ENCODE assay signal across 27 cellular contexts in genomic region chr19:19260842-19261241, GRCh38. TPM values are rescaled to one million over a fixed set of nuclear protein-coding genes. Genes with fewer than 3 reads are reported as not detected.
DNase-seq lines count a peak whose midpoint lies in the region; ATAC-seq and TF ChIP-seq lines count a peak whose summit lies in the region.
"Had no signal": no experiment of that assay in that cellular context is flagged by ENCODE, and none has a peak within 500 bp of the region (broad histone marks: within the 10 kb centered on the region; RNA-seq: fewer than 3 reads in every experiment).

No MANE protein-coding gene starts in this region.

- TF ChIP-seq POLR2A in breast epithelium (IDR thresholded peaks at IDR 0.05): no peak

- no peak for DNase-seq in breast epithelium (ENCODE audit: low spot score in 2 of 2)
- no peak for DNase-seq in MCF 10A (ENCODE audit: unreplicated experiment)
- no peak for DNase-seq in WTC11 (ENCODE audit: low spot score)
- no peak for DNase-seq in progenitor cell of endocrine pancreas (ENCODE audit: low spot score, unreplicated experiment)
- no peak for DNase-seq in HPDE6-E6E7 (ENCODE audit: extremely low spot score)
- DNase-seq in DMS153 treated with DMSO at 0.1 percent for 48 hours (lab: John Stamatoyannopoulos, UW; ENCODE audit: unreplicated experiment): no peak
- DNase-seq in RKO (ENCODE audit: low spot score): no peak
- DNase-seq: activated CD4-positive, CD25-positive, alpha-beta regulatory T cell; CD4-positive, alpha-beta T cell; DND-41; HCEC 1CT; Karpas-422; mammary epithelial cell; NCI-H1105; NCI-H2107; NCI-H526 treated with DMSO at 0.1 percent for 48 hours; SJCRH30; stimulated activated naive CD4-positive, alpha-beta T cell; transverse colon had no signal

- TF ChIP-seq CTCF in breast epithelium (IDR thresholded peaks at IDR 0.05) (no peak), MCF 10A (IDR thresholded peaks at IDR 0.05; ENCODE audit: unreplicated experiment) (no peak), WTC11 (IDR thresholded peaks at IDR 0.05) (no peak), progenitor cell of endocrine pancreas (IDR thresholded peaks at IDR 0.05; ENCODE audit: unreplicated experiment) (no peak)

- H3K27me3 ChIP-seq in breast epithelium: peaks cover 3 to 30% of the 10 kb centered on the region in 2 donors
- H3K27me3 ChIP-seq: SJCRH30 had no signal

- intact Hi-C loops in breast epithelium (cut with DNase I; ENCODE audit: low total_unique reads) (no loop called here), MCF 10A (cut with micrococcal nuclease) (no loop called here)

- no TSS peak for BruUV-seq in MCF 10A (replicated peaks; lab: Mats Ljungman, UMichigan)

- peaks cover 6% of the 10 kb centered on the region for H3K36me3 Mint-ChIP-seq in MCF 10A (ENCODE audit: insufficient read depth, unreplicated experiment)
- 0 out of 2 replicates have a peak, but pooled peaks cover 3% of the 10 kb centered on the region for H3K36me3 Mint-ChIP-seq in WTC11
- peaks cover 6% of the 10 kb centered on the region for H3K36me3 Mint-ChIP-seq in progenitor cell of endocrine pancreas (ENCODE audit: insufficient read depth)

- ATAC-seq in WTC11: no peak

- H3K27ac ChIP-seq in breast epithelium: no peak overlapping the region
- H3K27ac ChIP-seq: esophagus muscularis mucosa, SJCRH30, transverse colon had no signal

- H3K4me1 Mint-ChIP-seq in MCF 10A (ENCODE audit: insufficient read depth, unreplicated experiment) (peaks cover 5% of the 10 kb centered on the region), WTC11 (peaks cover 22% of the 10 kb centered on the region), progenitor cell of endocrine pancreas (ENCODE audit: low read depth) (peaks cover 4% of the 10 kb centered on the region)

- CTCF ChIA-PET in MCF 10A (lab: Yijun Ruan, JAX) (interaction anchor here (0.6 kb wide), 1 partner anchor 246 kb away, joined by 3 read pairs; no protein-coding TSS in a partner anchor), WTC11 (lab: Charles Lee) (interaction anchor here (1.0 to 2.4 kb wide), 8 partner anchors 16 to 82 kb away, joined by 3 to 10 read pairs (median 5); no protein-coding TSS in a partner anchor)

- H3K9me3 Mint-ChIP-seq in MCF 10A (ENCODE audit: unreplicated experiment) (no peaks in the 10 kb centered on the region), WTC11 (no peaks in the 10 kb centered on the region), progenitor cell of endocrine pancreas (ENCODE audit: low read depth) (no peaks in the 10 kb centered on the region)
- H3K9me3 Mint-ChIP-seq: CD4-positive, alpha-beta T cell had no signal

- POLR2A ChIA-PET in MCF 10A (lab: Yijun Ruan, JAX) (no interaction called here), WTC11 (lab: Charles Lee) (no interaction called here)

- H3K4me3 Mint-ChIP-seq in MCF 10A (ENCODE audit: unreplicated experiment): no peak overlapping the region
- peak overlapping the region; percentile 68 for H3K4me3 Mint-ChIP-seq in WTC11
- peak overlapping the region; percentile 11 for H3K4me3 Mint-ChIP-seq in progenitor cell of endocrine pancreas (ENCODE audit: low read depth)
- H3K4me3 Mint-ChIP-seq: CD4-positive, alpha-beta T cell; neural crest cell had no signal

- H3K4me1 ChIP-seq in breast epithelium: no peaks in the 10 kb centered on the region
- H3K4me1 ChIP-seq: SJCRH30 had no signal

- peaks cover 36% of the 10 kb centered on the region for H3K27me3 Mint-ChIP-seq in MCF 10A (ENCODE audit: insufficient read depth, unreplicated experiment)
- H3K27me3 Mint-ChIP-seq in WTC11 (ENCODE audit: low read depth): peaks cover 53% of the 10 kb centered on the region
- peaks cover 42% of the 10 kb centered on the region for H3K27me3 Mint-ChIP-seq in progenitor cell of endocrine pancreas

- H3K9me3 ChIP-seq in breast epithelium: peaks cover 0 to 7% of the 10 kb centered on the region in 2 donors
- H3K9me3 ChIP-seq: esophagus muscularis mucosa, SJCRH30, transverse colon had no signal

- no peaks in the 10 kb centered on the region for H3K36me3 ChIP-seq in breast epithelium
- H3K36me3 ChIP-seq: esophagus muscularis mucosa, SJCRH30, transverse colon had no signal

- H3K27ac Mint-ChIP-seq in MCF 10A (ENCODE audit: low read depth, unreplicated experiment) (no peak overlapping the region), WTC11 (no peak overlapping the region), progenitor cell of endocrine pancreas (no peak overlapping the region)
- H3K27ac Mint-ChIP-seq: CD4-positive, alpha-beta T cell had no signal

- peak overlapping the region in 2 of 3 donors; percentile 50 to 64 for H3K4me3 ChIP-seq in breast epithelium
- H3K4me3 ChIP-seq in iPS-11a (ENCODE audit: low read depth, low read length): peak overlapping the region; percentile 62
- H3K4me3 ChIP-seq: SJCRH30 had no signal

TF ChIP-seq in WTC11, 78 proteins besides CTCF, POLR2A, EP300 and RAD21 (continues in another document):
- TF ChIP-seq, protein P1, sequence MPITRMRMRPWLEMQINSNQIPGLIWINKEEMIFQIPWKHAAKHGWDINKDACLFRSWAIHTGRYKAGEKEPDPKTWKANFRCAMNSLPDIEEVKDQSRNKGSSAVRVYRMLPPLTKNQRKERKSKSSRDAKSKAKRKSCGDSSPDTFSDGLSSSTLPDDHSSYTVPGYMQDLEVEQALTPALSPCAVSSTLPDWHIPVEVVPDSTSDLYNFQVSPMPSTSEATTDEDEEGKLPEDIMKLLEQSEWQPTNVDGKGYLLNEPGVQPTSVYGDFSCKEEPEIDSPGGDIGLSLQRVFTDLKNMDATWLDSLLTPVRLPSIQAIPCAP (CRISPR knock-in tag; IDR thresholded peaks at IDR 0.05): no peak
- TF ChIP-seq, protein P2, sequence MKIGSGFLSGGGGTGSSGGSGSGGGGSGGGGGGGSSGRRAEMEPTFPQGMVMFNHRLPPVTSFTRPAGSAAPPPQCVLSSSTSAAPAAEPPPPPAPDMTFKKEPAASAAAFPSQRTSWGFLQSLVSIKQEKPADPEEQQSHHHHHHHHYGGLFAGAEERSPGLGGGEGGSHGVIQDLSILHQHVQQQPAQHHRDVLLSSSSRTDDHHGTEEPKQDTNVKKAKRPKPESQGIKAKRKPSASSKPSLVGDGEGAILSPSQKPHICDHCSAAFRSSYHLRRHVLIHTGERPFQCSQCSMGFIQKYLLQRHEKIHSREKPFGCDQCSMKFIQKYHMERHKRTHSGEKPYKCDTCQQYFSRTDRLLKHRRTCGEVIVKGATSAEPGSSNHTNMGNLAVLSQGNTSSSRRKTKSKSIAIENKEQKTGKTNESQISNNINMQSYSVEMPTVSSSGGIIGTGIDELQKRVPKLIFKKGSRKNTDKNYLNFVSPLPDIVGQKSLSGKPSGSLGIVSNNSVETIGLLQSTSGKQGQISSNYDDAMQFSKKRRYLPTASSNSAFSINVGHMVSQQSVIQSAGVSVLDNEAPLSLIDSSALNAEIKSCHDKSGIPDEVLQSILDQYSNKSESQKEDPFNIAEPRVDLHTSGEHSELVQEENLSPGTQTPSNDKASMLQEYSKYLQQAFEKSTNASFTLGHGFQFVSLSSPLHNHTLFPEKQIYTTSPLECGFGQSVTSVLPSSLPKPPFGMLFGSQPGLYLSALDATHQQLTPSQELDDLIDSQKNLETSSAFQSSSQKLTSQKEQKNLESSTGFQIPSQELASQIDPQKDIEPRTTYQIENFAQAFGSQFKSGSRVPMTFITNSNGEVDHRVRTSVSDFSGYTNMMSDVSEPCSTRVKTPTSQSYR (CRISPR knock-in tag; IDR thresholded peaks at IDR 0.05): no peak
- TF ChIP-seq ZNF263 (CRISPR knock-in tag; IDR thresholded peaks at IDR 0.05; ENCODE audit: low read depth) (no peak), OVOL2 (CRISPR knock-in tag; IDR thresholded peaks at IDR 0.05; ENCODE audit: borderline replicate concordance) (no peak), ATF1 (CRISPR knock-in tag; IDR thresholded peaks at IDR 0.05) (no peak), ZMAT4 (CRISPR knock-in tag; IDR thresholded peaks at IDR 0.05) (no peak)

RNA-seq across cellular contexts. Expression of gene TM6SF2, which starts 12.3 kb away (rescaled TPM):
- under 1 TPM; 0.32 to 0.98 (median 0.88) TPM for total RNA-seq in breast epithelium
- total RNA-seq in MCF 10A (2022): not detected in 2 replicates
- 4.5 to 7.6 TPM (median 6.0 TPM) in 3 replicates for total RNA-seq in WTC11 (2021)
- 4.9 and 7.6 TPM in 2 replicates for total RNA-seq in progenitor cell of endocrine pancreas
- total RNA-seq: A673; activated CD8-positive, alpha-beta memory T cell treated with anti-CD3 and anti-CD28 coated beads for 36 hours; CD4-positive, alpha-beta T cell; mammary epithelial cell; OCI-LY7; SJCRH30; T-helper 2 cell treated with Interferon-gamma antibody and Interleukin-4, amounts not matched to agents 100 ng/mL and 5 ng/mL, for 36 hours had no signal

RNA-seq across cellular contexts. Expression of gene NCAN, which starts 49.1 kb away (rescaled TPM):
- total RNA-seq in breast epithelium (not detected), MCF 10A (2022) (not detected in 2 replicates), WTC11 (2021) (1.9 to 3.0 TPM (median 2.5 TPM) in 3 replicates), progenitor cell of endocrine pancreas (0.17 and 0.36 TPM in 2 replicates)
- total RNA-seq: A673; activated CD8-positive, alpha-beta memory T cell treated with anti-CD3 and anti-CD28 coated beads for 36 hours; CD4-positive, alpha-beta T cell; mammary epithelial cell; OCI-LY7; renal cortical epithelial cell; SJCRH30; T-helper 2 cell treated with Interferon-gamma antibody and Interleukin-4, amounts not matched to agents 100 ng/mL and 5 ng/mL, for 36 hours had no signal

RNA-seq across cellular contexts. Expression of gene NR2C2AP, which starts 57.6 kb away (rescaled TPM):
- total RNA-seq in breast epithelium (10 to 100 TPM; 19.8 to 24.1 (median 21.6) TPM), MCF 10A (2022) (13.4 and 20.6 TPM in 2 replicates), WTC11 (2021) (22.7 to 24.9 TPM (median 23.4 TPM) in 3 replicates), progenitor cell of endocrine pancreas (10.6 and 12.2 TPM in 2 replicates)

RNA-seq across cellular contexts. Expression of gene SUGP1, which starts 59.5 kb away (rescaled TPM):
- 10 to 100 TPM; 23.8 to 31.6 (median 29.8) TPM for total RNA-seq in breast epithelium
- total RNA-seq in MCF 10A (2022): 46.0 and 51.1 TPM in 2 replicates
- total RNA-seq in WTC11 (2021): 72.1 to 81.3 TPM (median 72.5 TPM) in 3 replicates
- 86.0 and 95.6 TPM in 2 replicates for total RNA-seq in progenitor cell of endocrine pancreas

RNA-seq across cellular contexts. Expression of gene MAU2, which starts 59.8 kb away (rescaled TPM):
- total RNA-seq in breast epithelium (10 to 100 TPM; 33.4 to 59.4 (median 53.1) TPM), MCF 10A (2022) (50.1 and 55.9 TPM in 2 replicates), WTC11 (2021) (47.8 to 56.8 TPM (median 50.3 TPM) in 3 replicates), progenitor cell of endocrine pancreas (91.9 and 98.5 TPM in 2 replicates)
